Comparison of ENCODE assay signal across 16 cellular contexts in the genomic region with DNA sequence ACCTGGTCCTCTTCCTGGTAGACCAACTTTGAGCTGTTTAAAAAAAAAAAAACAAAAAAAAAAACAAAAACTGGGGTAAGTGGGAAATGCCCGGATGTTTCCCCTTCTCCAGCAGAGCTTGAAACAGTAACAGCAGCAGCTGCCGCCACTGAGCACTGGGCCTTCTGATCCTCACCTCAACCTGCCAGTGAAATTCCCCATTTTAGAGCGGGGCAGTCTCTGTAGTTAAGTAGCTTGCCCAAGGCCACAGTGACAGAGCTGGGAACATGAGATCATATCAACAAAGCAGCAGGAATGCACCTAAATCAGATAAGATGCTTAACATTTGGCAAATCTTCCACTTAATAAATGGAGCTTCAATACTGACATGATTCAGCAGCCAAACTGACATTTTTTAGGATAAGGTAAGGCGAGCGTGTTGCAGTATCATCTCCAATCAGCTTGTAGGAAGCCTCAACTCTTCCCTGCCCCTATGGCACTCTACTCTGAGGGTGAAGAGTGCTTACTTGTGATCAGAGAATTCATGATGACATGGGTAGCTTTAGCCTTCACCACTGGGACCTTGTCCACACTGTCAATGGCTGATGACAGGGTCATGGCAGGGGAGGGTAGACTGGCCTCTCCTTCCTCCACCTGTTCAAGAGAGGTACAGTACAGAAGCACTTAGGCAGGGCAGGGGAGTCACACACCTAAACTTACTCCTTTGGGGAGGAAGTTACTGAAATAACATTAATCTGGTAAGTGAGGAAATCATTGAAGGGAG. TPM values are rescaled to one million over a fixed set of nuclear protein-coding genes. Genes with fewer than 3 reads are reported as not detected.
DNase-seq lines count a peak whose midpoint lies in the region; ATAC-seq and TF ChIP-seq lines count a peak whose summit lies in the region.
"Had no signal": no experiment of that assay in that cellular context is flagged by ENCODE, and none has a peak within 500 bp of the region (broad histone marks: within the 10 kb centered on the region; RNA-seq: fewer than 3 reads in every experiment).

No MANE protein-coding gene starts in this region.

- H3K4me3 Mint-ChIP-seq in activated CD4-positive, alpha-beta memory T cell treated with anti-CD3 and anti-CD28 coated beads for 36 hours, result no peak overlapping the region
- no peak overlapping the region for H3K4me3 Mint-ChIP-seq in activated CD4-positive, alpha-beta memory T cell treated with anti-CD3 and anti-CD28 coated beads, Interleukin-2, amount 10 ng/mL, durations not matched to agents 7 days and 5 days
- H3K4me3 Mint-ChIP-seq: CD4-positive, alpha-beta memory T cell had no signal

- peaks cover 33% of the 10 kb centered on the region for H3K36me3 Mint-ChIP-seq in activated CD4-positive, alpha-beta memory T cell treated with anti-CD3 and anti-CD28 coated beads for 36 hours
- H3K36me3 Mint-ChIP-seq in activated CD4-positive, alpha-beta memory T cell treated with anti-CD3 and anti-CD28 coated beads, Interleukin-2, amount 10 ng/mL, durations not matched to agents 7 days and 5 days (ENCODE audit: low read depth), result peaks cover 77% of the 10 kb centered on the region

- ATAC-seq in HG03108 (IDR thresholded peaks at IDR 0.05; ENCODE audit: unreplicated experiment), result peak; percentile 44
- ATAC-seq in Right ventricle myocardium superior (ENCODE audit: poor library complexity), result no peak
- ATAC-seq: left cardiac atrium; stimulated activated naive CD8-positive, alpha-beta T cell treated with anti-CD3 and anti-CD28 coated beads, Interleukin-15, Interleukin-2, amounts not matched to agents 100 U/mL and 50 U/mL, for 24 hours had no signal

- peaks cover 0 to 86% of the 10 kb centered on the region in 2 donors for H3K36me3 ChIP-seq in adrenal gland (replicated peaks in 1 of 2)
- no peaks in the 10 kb centered on the region for H3K36me3 ChIP-seq in parathyroid adenoma (ENCODE audit: control insufficient read depth, insufficient read depth, low read length)

- no peak for TF ChIP-seq CTCF in adrenal gland (IDR thresholded peaks at IDR 0.05)
- TF ChIP-seq CTCF in parathyroid adenoma (IDR thresholded peaks at IDR 0.05), result no peak

- peak overlapping the region in 4 of 5 donors; percentile 60 to 92 (median 75) for H3K27ac ChIP-seq in adrenal gland
- peak overlapping the region; percentile 24 for H3K27ac ChIP-seq in parathyroid adenoma
- H3K27ac ChIP-seq: prostate gland had no signal

- peak overlapping the region; percentile 36 for H3K27ac Mint-ChIP-seq in activated CD4-positive, alpha-beta memory T cell treated with anti-CD3 and anti-CD28 coated beads for 36 hours
- no peak overlapping the region for H3K27ac Mint-ChIP-seq in activated CD4-positive, alpha-beta memory T cell treated with anti-CD3 and anti-CD28 coated beads, Interleukin-2, amount 10 ng/mL, durations not matched to agents 7 days and 5 days

- H3K9me3 ChIP-seq in adrenal gland (replicated peaks in 1 of 3), result no peaks in the 10 kb centered on the region
- H3K9me3 ChIP-seq in parathyroid adenoma (ENCODE audit: control insufficient read depth, low read length), result no peaks in the 10 kb centered on the region
- H3K9me3 ChIP-seq: prostate gland had no signal

- no peaks in the 10 kb centered on the region for H3K27me3 ChIP-seq in adrenal gland
- no peaks in the 10 kb centered on the region for H3K27me3 ChIP-seq in parathyroid adenoma (ENCODE audit: control insufficient read depth, insufficient read depth, low read length)

- peaks cover 17% of the 10 kb centered on the region for H3K79me2 ChIP-seq in parathyroid adenoma

- intact Hi-C loops in activated CD4-positive, alpha-beta memory T cell treated with anti-CD3 and anti-CD28 coated beads for 36 hours (cut with micrococcal nuclease), result no loop called here
- intact Hi-C loops in adrenal gland (cut with DNase I) (no loop called here), Right ventricle myocardium superior (cut with DNase I) (no loop called here)

- no peaks in the 10 kb centered on the region for H3K27me3 Mint-ChIP-seq in activated CD4-positive, alpha-beta memory T cell treated with anti-CD3 and anti-CD28 coated beads for 36 hours
- no peaks in the 10 kb centered on the region for H3K27me3 Mint-ChIP-seq in activated CD4-positive, alpha-beta memory T cell treated with anti-CD3 and anti-CD28 coated beads, Interleukin-2, amount 10 ng/mL, durations not matched to agents 7 days and 5 days
- H3K27me3 Mint-ChIP-seq: CD4-positive, alpha-beta memory T cell had no signal

- H3K9ac ChIP-seq in parathyroid adenoma, result no peak overlapping the region

- WGBS in adrenal gland, 4 donors, result 43 to 52% (median 50%) methylated on average over 5 of the region's 5 CpGs

- H3K4me1 ChIP-seq in adrenal gland (replicated peaks in 1 of 2) (peaks cover 5 to 15% of the 10 kb centered on the region in 2 donors), parathyroid adenoma (peaks cover 11% of the 10 kb centered on the region)
- H3K4me1 ChIP-seq: prostate gland had no signal

- no peak overlapping the region for H3K4me2 ChIP-seq in parathyroid adenoma (ENCODE audit: low read length)

- POLR2A ChIA-PET in activated CD4-positive, alpha-beta memory T cell treated with anti-CD3 and anti-CD28 coated beads for 36 hours (lab: Charles Lee), result interaction anchor here (0.6 to 0.9 kb wide), 3 partner anchors 9 to 291 kb away, joined by 3 to 5 read pairs (median 3); partner anchors contain the start of gene KIAA1191
- POLR2A ChIA-PET in activated CD4-positive, alpha-beta memory T cell treated with anti-CD3 and anti-CD28 coated beads, Interleukin-2, amount 10 ng/mL, durations not matched to agents 7 days and 5 days (lab: Charles Lee), result interaction anchor here (1.9 kb wide), 1 partner anchor 9 kb away, joined by 12 read pairs; the partner anchor contains the start of gene KIAA1191

- no peaks in the 10 kb centered on the region for H3K9me3 Mint-ChIP-seq in activated CD4-positive, alpha-beta memory T cell treated with anti-CD3 and anti-CD28 coated beads for 36 hours
- H3K9me3 Mint-ChIP-seq in activated CD4-positive, alpha-beta memory T cell treated with anti-CD3 and anti-CD28 coated beads, Interleukin-2, amount 10 ng/mL, durations not matched to agents 7 days and 5 days, result no peaks in the 10 kb centered on the region
- H3K9me3 Mint-ChIP-seq: CD4-positive, alpha-beta memory T cell had no signal

- no peak for DNase-seq in activated CD4-positive, alpha-beta memory T cell treated with anti-CD3 and anti-CD28 coated beads for 36 hours
- DNase-seq in activated CD4-positive, alpha-beta memory T cell treated with anti-CD3 and anti-CD28 coated beads, Interleukin-2, amount 10 ng/mL, durations not matched to agents 7 days and 5 days, result no peak
- DNase-seq in adrenal gland (peak; percentile 66 to 92 (median 90)), SKM-1 (lab: John Stamatoyannopoulos, UW; ENCODE audit: unreplicated experiment) (no peak), Right ventricle myocardium superior (no peak)
- DNase-seq in activated CD4-positive, CD25-positive, alpha-beta regulatory T cell treated with anti-CD3 and anti-CD28 coated beads, Interleukin-2, amount 50 U/mL, for 72 hours, result no peak
- DNase-seq: CD4-positive, alpha-beta memory T cell; central memory CD4-positive, alpha-beta T cell; hippocampal formation; left cardiac atrium; NCI-H2029; NCI-H510A treated with DMSO at 0.1 percent for 48 hours; stimulated activated naive CD8-positive, alpha-beta T cell treated with anti-CD3 and anti-CD28 coated beads, Interleukin-15, Interleukin-2, amounts not matched to agents 100 U/mL and 50 U/mL, for 24 hours had no signal

- no peak overlapping the region for H2AFZ ChIP-seq in parathyroid adenoma

- H3K4me3 ChIP-seq in adrenal gland, result no peak overlapping the region
- no peak overlapping the region for H3K4me3 ChIP-seq in parathyroid adenoma (ENCODE audit: low read depth, low read length)
- H3K4me3 ChIP-seq: prostate gland had no signal

- CTCF ChIA-PET in activated CD4-positive, alpha-beta memory T cell treated with anti-CD3 and anti-CD28 coated beads for 36 hours (lab: Charles Lee), result interaction anchor here (1.6 kb wide), 1 partner anchor 9 kb away, joined by 5 read pairs; the partner anchor contains the start of gene KIAA1191
- CTCF ChIA-PET in activated CD4-positive, alpha-beta memory T cell treated with anti-CD3 and anti-CD28 coated beads, Interleukin-2, amount 10 ng/mL, durations not matched to agents 7 days and 5 days (lab: Charles Lee), result interaction anchor here (0.6 to 1.2 kb wide), 2 partner anchors 10 to 111 kb away, joined by 3 read pairs; no protein-coding TSS in a partner anchor

- peaks cover 13% of the 10 kb centered on the region for H3K4me1 Mint-ChIP-seq in activated CD4-positive, alpha-beta memory T cell treated with anti-CD3 and anti-CD28 coated beads for 36 hours (ENCODE audit: low read depth)
- peaks cover 1% of the 10 kb centered on the region for H3K4me1 Mint-ChIP-seq in activated CD4-positive, alpha-beta memory T cell treated with anti-CD3 and anti-CD28 coated beads, Interleukin-2, amount 10 ng/mL, durations not matched to agents 7 days and 5 days

- peak in 1 of 2 donors; percentile 58 for TF ChIP-seq POLR2A in adrenal gland (IDR thresholded peaks at IDR 0.05)

RNA-seq across cellular contexts. Expression of gene KIAA1191, which starts 9.3 kb away (rescaled TPM):
- total RNA-seq in activated CD4-positive, alpha-beta memory T cell treated with anti-CD3 and anti-CD28 coated beads for 36 hours, result 10 to 100 TPM; 35.3 to 40.3 TPM
- total RNA-seq in activated CD4-positive, alpha-beta memory T cell treated with anti-CD3 and anti-CD28 coated beads, Interleukin-2, amount 10 ng/mL, durations not matched to agents 7 days and 5 days, result 10 to 100 TPM; 50.5 to 54.5 TPM
- total RNA-seq in adrenal gland, result 100 to 1,000 TPM in 6 of 8 donors, 10 to 100 TPM in 2; 90.9 to 127 (median 108) TPM
- 10 to 100 TPM; 52.9 to 86.4 (median 61.8) TPM for polyA plus RNA-seq in adrenal gland
- total RNA-seq in Right ventricle myocardium superior, result 70.8 TPM

RNA-seq across cellular contexts. Expression of gene ARL10, which starts 13.0 kb away (rescaled TPM):
- 10 to 100 TPM in 1 of 2 experiments, 1 to 10 TPM in 1; 9.3 to 12.2 TPM for total RNA-seq in activated CD4-positive, alpha-beta memory T cell treated with anti-CD3 and anti-CD28 coated beads for 36 hours
- 1 to 10 TPM; 6.5 TPM for total RNA-seq in activated CD4-positive, alpha-beta memory T cell treated with anti-CD3 and anti-CD28 coated beads, Interleukin-2, amount 10 ng/mL, durations not matched to agents 7 days and 5 days
- total RNA-seq in adrenal gland (1 to 10 TPM; 1.6 to 8.8 (median 2.8) TPM), Right ventricle myocardium superior (5.5 TPM)
- 1 to 10 TPM; 1.9 to 6.1 (median 3.5) TPM for polyA plus RNA-seq in adrenal gland

RNA-seq across cellular contexts. Expression of gene NOP16, which starts 36.1 kb away (rescaled TPM):
- 10 to 100 TPM; 52.5 to 57.6 TPM for total RNA-seq in activated CD4-positive, alpha-beta memory T cell treated with anti-CD3 and anti-CD28 coated beads for 36 hours
- 10 to 100 TPM; 24.2 to 24.7 TPM for total RNA-seq in activated CD4-positive, alpha-beta memory T cell treated with anti-CD3 and anti-CD28 coated beads, Interleukin-2, amount 10 ng/mL, durations not matched to agents 7 days and 5 days
- total RNA-seq in adrenal gland (10 to 100 TPM in 4 of 8 donors, 1 to 10 TPM in 4; 6.2 to 53.3 (median 13.8) TPM), Right ventricle myocardium superior (18.7 TPM)
- polyA plus RNA-seq in adrenal gland, result 10 to 100 TPM; 49.5 to 62.1 (median 57.0) TPM

RNA-seq across cellular contexts. Expression of gene HIGD2A, which starts 36.3 kb away (rescaled TPM):
- total RNA-seq in activated CD4-positive, alpha-beta memory T cell treated with anti-CD3 and anti-CD28 coated beads for 36 hours, result 100 to 1,000 TPM; 112 to 119 TPM
- 100 to 1,000 TPM; 142 to 147 TPM for total RNA-seq in activated CD4-positive, alpha-beta memory T cell treated with anti-CD3 and anti-CD28 coated beads, Interleukin-2, amount 10 ng/mL, durations not matched to agents 7 days and 5 days
- total RNA-seq in adrenal gland, result 100 to 1,000 TPM; 138 to 262 (median 197) TPM
- polyA plus RNA-seq in adrenal gland, result 100 to 1,000 TPM; 112 to 492 (median 244) TPM
- 210 TPM for total RNA-seq in Right ventricle myocardium superior

Comparison
In these comparisons a context has a peak if more than half of its experiments do, and no peak if none do; other contexts are left out.
1. DNase-seq: peak in adrenal gland (7 of 7); none in activated CD4-positive, alpha-beta memory T cell treated with anti-CD3 and anti-CD28 coated beads for 36 hours (single experiment), activated CD4-positive, alpha-beta memory T cell treated with anti-CD3 and anti-CD28 coated beads, Interleukin-2, amount 10 ng/mL, durations not matched to agents 7 days and 5 days (single experiment), SKM-1 (single experiment), activated CD4-positive, CD25-positive, alpha-beta regulatory T cell treated with anti-CD3 and anti-CD28 coated beads, Interleukin-2, amount 50 U/mL, for 72 hours (single experiment) and Right ventricle myocardium superior (single experiment).